ENCODE assay signal across 15 cellular contexts in genomic region chr5:66697796-66698564, GRCh38.
DNase-seq lines count a peak whose midpoint lies in the region; ATAC-seq and TF ChIP-seq lines count a peak whose summit lies in the region.
"Had no signal": no experiment of that assay in that cellular context is flagged by ENCODE, and none has a peak within 500 bp of the region (broad histone marks: within the 10 kb centered on the region; RNA-seq: fewer than 3 reads in every experiment).

No MANE protein-coding gene starts in this region.

- no peaks in the 10 kb centered on the region for H3K36me3 Mint-ChIP-seq in natural killer cell treated with Interleukin-12 subunit alpha and Interleukin-12 subunit beta and Interleukin-15 and Interleukin-18, amount 100 ng/mL, for 72 hours
- H3K36me3 Mint-ChIP-seq in natural killer cell = no peaks in the 10 kb centered on the region
- no peaks in the 10 kb centered on the region for H3K36me3 Mint-ChIP-seq in stimulated activated effector memory CD8-positive, alpha-beta T cell treated with anti-CD3 and anti-CD28 coated beads, Interleukin-12 subunit alpha, Interleukin-12 subunit beta, amount 100 ng/mL, for 72 hours
- H3K36me3 Mint-ChIP-seq: CD4-positive, CD25-positive, alpha-beta regulatory T cell had no signal

- no peak overlapping the region for H3K27ac ChIP-seq in foreskin keratinocyte
- H3K27ac ChIP-seq in adrenal gland = no peak overlapping the region
- H3K27ac ChIP-seq: BLaER1 treated with 17β-estradiol and CSF1 and Interleukin-3, amounts not matched to agents 10 nM and 100 nM had no signal

- intact Hi-C loops in natural killer cell (cut with micrococcal nuclease) = no loop called here
- intact Hi-C loops in adrenal gland (cut with DNase I) = no loop called here

- H3K4me3 ChIP-seq in adrenal gland = no peak overlapping the region
- H3K4me3 ChIP-seq: BLaER1 treated with 17β-estradiol and CSF1 and Interleukin-3, amounts not matched to agents 10 nM and 100 nM; HAP-1 had no signal

- H3K27me3 Mint-ChIP-seq in natural killer cell treated with Interleukin-12 subunit alpha and Interleukin-12 subunit beta and Interleukin-15 and Interleukin-18, amount 100 ng/mL, for 72 hours = peaks cover 8 to 35% of the 10 kb centered on the region in 2 donors
- no peaks in the 10 kb centered on the region for H3K27me3 Mint-ChIP-seq in natural killer cell (ENCODE audit: low read depth in 2 of 2)

- H3K4me1 ChIP-seq in foreskin keratinocyte = no peaks in the 10 kb centered on the region
- H3K4me1 ChIP-seq in adrenal gland (replicated peaks in 1 of 2) = no peaks in the 10 kb centered on the region
- H3K4me1 ChIP-seq: HAP-1 had no signal

- no peak overlapping the region for H3K27ac Mint-ChIP-seq in natural killer cell treated with Interleukin-12 subunit alpha and Interleukin-12 subunit beta and Interleukin-15 and Interleukin-18, amount 100 ng/mL, for 72 hours
- no peak overlapping the region for H3K27ac Mint-ChIP-seq in natural killer cell
- H3K27ac Mint-ChIP-seq in stimulated activated effector memory CD8-positive, alpha-beta T cell treated with anti-CD3 and anti-CD28 coated beads, Interleukin-12 subunit alpha, Interleukin-12 subunit beta, amount 100 ng/mL, for 72 hours = no peak overlapping the region
- H3K27ac Mint-ChIP-seq: CD4-positive, CD25-positive, alpha-beta regulatory T cell; HFFc6 had no signal

- TF ChIP-seq CTCF in natural killer cell (IDR thresholded peaks at IDR 0.05) (no peak), foreskin keratinocyte (conservative IDR thresholded peaks at IDR 0.05) (no peak), adrenal gland (IDR thresholded peaks at IDR 0.05) (no peak)

- H3K27me3 ChIP-seq in foreskin keratinocyte = no peaks in the 10 kb centered on the region
- H3K27me3 ChIP-seq in adrenal gland = no peaks in the 10 kb centered on the region
- H3K27me3 ChIP-seq: BLaER1 treated with 17β-estradiol and CSF1 and Interleukin-3, amounts not matched to agents 10 nM and 100 nM had no signal

- H3K9me3 ChIP-seq in adrenal gland (replicated peaks in 1 of 3) = no peaks in the 10 kb centered on the region
- H3K9me3 ChIP-seq: HAP-1 had no signal

- peaks cover 6% of the 10 kb centered on the region for H3K9me3 Mint-ChIP-seq in natural killer cell treated with Interleukin-12 subunit alpha and Interleukin-12 subunit beta and Interleukin-15 and Interleukin-18, amount 100 ng/mL, for 72 hours
- H3K9me3 Mint-ChIP-seq in natural killer cell = peaks cover 2 to 3% of the 10 kb centered on the region in 2 donors
- H3K9me3 Mint-ChIP-seq in stimulated activated effector memory CD8-positive, alpha-beta T cell treated with anti-CD3 and anti-CD28 coated beads, Interleukin-12 subunit alpha, Interleukin-12 subunit beta, amount 100 ng/mL, for 72 hours = peaks cover 3% of the 10 kb centered on the region
- H3K9me3 Mint-ChIP-seq: HFFc6 had no signal

- 89 to 96% (median 92%) methylated on average over 6 of the region's 6 CpGs for WGBS in adrenal gland, 4 donors

- no peak for DNase-seq in natural killer cell treated with Interleukin-12 subunit alpha and Interleukin-12 subunit beta and Interleukin-15 and Interleukin-18, amount 100 ng/mL, for 72 hours (ENCODE audit: low spot score)
- no peak for DNase-seq in natural killer cell
- DNase-seq in foreskin keratinocyte = peak; percentile 38 to 56
- DNase-seq in renal cortical epithelial cell (ENCODE audit: low read depth) = peak; percentile 21
- DNase-seq in adrenal gland = no peak
- DNase-seq in stimulated activated effector memory CD8-positive, alpha-beta T cell treated with anti-CD3 and anti-CD28 coated beads, Interleukin-12 subunit alpha, Interleukin-12 subunit beta, amount 100 ng/mL, for 72 hours (ENCODE audit: low spot score in 2 of 2) = no peak
- DNase-seq: 8988T; ACHN; CD4-positive, CD25-positive, alpha-beta regulatory T cell; DMS53; GF-D8; HFFc6 had no signal

- TF ChIP-seq POLR2A in adrenal gland (IDR thresholded peaks at IDR 0.05) = no peak

- no peaks in the 10 kb centered on the region for H3K36me3 ChIP-seq in adrenal gland (replicated peaks in 1 of 2)
- H3K36me3 ChIP-seq: BLaER1 treated with 17β-estradiol and CSF1 and Interleukin-3, amounts not matched to agents 10 nM and 100 nM; HAP-1 had no signal

- no peak overlapping the region for H3K4me3 Mint-ChIP-seq in natural killer cell treated with Interleukin-12 subunit alpha and Interleukin-12 subunit beta and Interleukin-15 and Interleukin-18, amount 100 ng/mL, for 72 hours
- no peak overlapping the region for H3K4me3 Mint-ChIP-seq in natural killer cell
- no peak overlapping the region for H3K4me3 Mint-ChIP-seq in stimulated activated effector memory CD8-positive, alpha-beta T cell treated with anti-CD3 and anti-CD28 coated beads, Interleukin-12 subunit alpha, Interleukin-12 subunit beta, amount 100 ng/mL, for 72 hours
- H3K4me3 Mint-ChIP-seq: CD4-positive, CD25-positive, alpha-beta regulatory T cell; HFFc6 had no signal

- ATAC-seq in natural killer cell treated with Interleukin-12 subunit alpha and Interleukin-12 subunit beta and Interleukin-15 and Interleukin-18, amount 100 ng/mL, for 72 hours = peak; percentile 28 to 33
- ATAC-seq in natural killer cell (no peak), foreskin keratinocyte (peak; percentile 48), GM18858 (IDR thresholded peaks at IDR 0.05; ENCODE audit: unreplicated experiment) (no peak)
- no peak for ATAC-seq in stimulated activated effector memory CD8-positive, alpha-beta T cell treated with anti-CD3 and anti-CD28 coated beads, Interleukin-12 subunit alpha, Interleukin-12 subunit beta, amount 100 ng/mL, for 72 hours

- no peaks in the 10 kb centered on the region for H3K4me1 Mint-ChIP-seq in natural killer cell treated with Interleukin-12 subunit alpha and Interleukin-12 subunit beta and Interleukin-15 and Interleukin-18, amount 100 ng/mL, for 72 hours (ENCODE audit: low read depth in 2 of 2)
- no peaks in the 10 kb centered on the region for H3K4me1 Mint-ChIP-seq in natural killer cell
- no peaks in the 10 kb centered on the region for H3K4me1 Mint-ChIP-seq in stimulated activated effector memory CD8-positive, alpha-beta T cell treated with anti-CD3 and anti-CD28 coated beads, Interleukin-12 subunit alpha, Interleukin-12 subunit beta, amount 100 ng/mL, for 72 hours
- H3K4me1 Mint-ChIP-seq: CD4-positive, CD25-positive, alpha-beta regulatory T cell had no signal

Comparison
In these comparisons a context has a peak if more than half of its experiments do, and no peak if none do; other contexts are left out.
1. ATAC-seq: peak in natural killer cell treated with Interleukin-12 subunit alpha and Interleukin-12 subunit beta and Interleukin-15 and Interleukin-18, amount 100 ng/mL, for 72 hours (2 of 2) and foreskin keratinocyte (single experiment); none in natural killer cell (0 of 3), GM18858 (single experiment) and stimulated activated effector memory CD8-positive, alpha-beta T cell treated with anti-CD3 and anti-CD28 coated beads, Interleukin-12 subunit alpha, Interleukin-12 subunit beta, amount 100 ng/mL, for 72 hours (single experiment).
2. DNase-seq: peak in foreskin keratinocyte (2 of 2) and renal cortical epithelial cell (single experiment); none in natural killer cell treated with Interleukin-12 subunit alpha and Interleukin-12 subunit beta and Interleukin-15 and Interleukin-18, amount 100 ng/mL, for 72 hours (single experiment), natural killer cell (single experiment), adrenal gland (0 of 7) and stimulated activated effector memory CD8-positive, alpha-beta T cell treated with anti-CD3 and anti-CD28 coated beads, Interleukin-12 subunit alpha, Interleukin-12 subunit beta, amount 100 ng/mL, for 72 hours (0 of 2).